ENCODE assay signal across 35 cellular contexts in the genomic region with DNA sequence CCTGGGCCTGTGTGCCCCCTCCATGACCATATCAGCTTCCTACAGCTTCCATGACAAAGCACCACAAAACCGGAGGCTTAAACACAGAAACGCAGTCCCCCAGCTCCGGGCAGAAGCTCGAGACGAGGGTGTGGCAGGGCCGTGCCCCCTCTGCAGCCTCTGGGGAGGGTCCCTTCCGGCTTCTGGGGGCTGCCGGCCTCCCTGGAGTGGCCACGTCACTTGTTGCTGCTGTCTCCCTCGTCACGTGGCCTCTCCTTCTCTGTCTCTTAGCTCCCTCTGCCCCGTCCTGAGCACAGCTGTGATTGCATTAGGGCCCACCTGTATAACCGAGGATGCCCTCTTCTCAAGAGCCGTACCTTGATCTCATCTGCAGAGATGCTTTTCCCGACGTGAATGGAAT.
"Had no signal": no experiment of that assay in that cellular context is flagged by ENCODE, and none has a peak within 500 bp of the region (broad histone marks: within the 10 kb centered on the region; RNA-seq: fewer than 3 reads in every experiment).

No MANE protein-coding gene starts in this region.

- H3K27ac ChIP-seq: adrenal gland, body of pancreas, brain microvascular endothelial cell, breast epithelium, WERI-Rb-1 had no signal

- H3K4me1 Mint-ChIP-seq: activated CD4-positive, alpha-beta T cell treated with anti-CD3 and anti-CD28 coated beads for 36 hours; activated naive CD8-positive, alpha-beta T cell treated with anti-CD3 and anti-CD28 coated beads for 36 hours; activated T-helper 17 cell treated with anti-CD3 and anti-CD28 coated beads, Interleukin-2, amount 50 U/mL, for 72 hours had no signal

- FAIRE-seq: astrocyte, colon had no signal

- H3K27me3 Mint-ChIP-seq: activated CD4-positive, alpha-beta memory T cell treated with anti-CD3 and anti-CD28 coated beads for 36 hours; activated CD8-positive, alpha-beta T cell treated with anti-CD3 and anti-CD28 coated beads for 36 hours had no signal

- DNase-seq: activated CD4-positive, alpha-beta memory T cell treated with anti-CD3 and anti-CD28 coated beads for 36 hours; activated CD4-positive, alpha-beta T cell treated with anti-CD3 and anti-CD28 coated beads for 1 hour; activated CD4-positive, alpha-beta T cell treated with anti-CD3 and anti-CD28 coated beads for 36 hours; activated CD4-positive, alpha-beta T cell treated with anti-CD3 and anti-CD28 coated beads for 48 hours; activated CD4-positive, alpha-beta T cell treated with anti-CD3 and anti-CD28 coated beads, Interleukin-2, amount 50 U/mL, for 1 hour; activated CD4-positive, alpha-beta T cell treated with anti-CD3 and anti-CD28 coated beads, Interleukin-2, amount 50 U/mL, for 4 hours; activated CD4-positive, CD25-positive, alpha-beta regulatory T cell; activated CD8-positive, alpha-beta memory T cell treated with anti-CD3 and anti-CD28 coated beads, Interleukin-2, amount 50 U/mL, for 4 hours; activated CD8-positive, alpha-beta T cell treated with anti-CD3 and anti-CD28 coated beads for 36 hours; activated effector memory CD4-positive, alpha-beta T cell treated with anti-CD3 and anti-CD28 coated beads, Interleukin-2, amount 50 U/mL, for 16 hours; activated gamma-delta T cell treated with Interleukin-2 at 50 U/mL for 16 hours; activated naive CD4-positive, alpha-beta T cell; activated naive CD4-positive, alpha-beta T cell treated with anti-CD3 and anti-CD28 coated beads for 36 hours; activated naive CD4-positive, alpha-beta T cell treated with anti-CD3 and anti-CD28 coated beads, Interleukin-2, amount 50 U/mL, for 16 hours; activated naive CD8-positive, alpha-beta T cell treated with anti-CD3 and anti-CD28 coated beads for 36 hours; activated T-cell treated with anti-CD3 and anti-CD28 coated beads for 4 hours; activated T-cell treated with anti-CD3 and anti-CD28 coated beads, Interleukin-2, amount 50 U/mL, for 1 hour; activated T-cell treated with anti-CD3 and anti-CD28 coated beads, Interleukin-2, amount 50 U/mL, for 4 hours; activated T-cell treated with anti-CD3 and anti-CD28 coated beads, Interleukin-2, amount 50 U/mL, for 72 hours; adrenal gland; amniotic stem cell; aorta; body of pancreas; brain microvascular endothelial cell; central memory CD4-positive, alpha-beta T cell; T-helper 17 cell; WERI-Rb-1 had no signal

- H3K9me3 ChIP-seq: adrenal gland, body of pancreas, breast epithelium had no signal

- H3K4me1 ChIP-seq: adrenal gland, body of pancreas, breast epithelium had no signal

- H3K27ac Mint-ChIP-seq: activated CD4-positive, alpha-beta memory T cell treated with anti-CD3 and anti-CD28 coated beads for 36 hours; activated CD4-positive, alpha-beta T cell treated with anti-CD3 and anti-CD28 coated beads for 36 hours; activated CD8-positive, alpha-beta T cell treated with anti-CD3 and anti-CD28 coated beads for 36 hours; activated naive CD4-positive, alpha-beta T cell treated with anti-CD3 and anti-CD28 coated beads for 36 hours; activated naive CD4-positive, alpha-beta T cell treated with anti-CD3 and anti-CD28 coated beads, Interleukin-2, amount 50 U/mL, for 72 hours; activated naive CD8-positive, alpha-beta T cell treated with anti-CD3 and anti-CD28 coated beads for 36 hours; activated T-cell treated with anti-CD3 and anti-CD28 coated beads, Interleukin-2, amount 50 U/mL, for 72 hours; activated T-helper 1 cell treated with anti-CD3 and anti-CD28 coated beads, Interleukin-12 subunit alpha, Interleukin-12 subunit beta, Interleukin-2, Interleukin-4 antibody, amounts not matched to agents 30 ng/mL and 10 ng/mL and 1 ng/mL, durations not matched to agents 14 hours and 24 hours and 36 hours; activated T-helper 17 cell treated with anti-CD3 and anti-CD28 coated beads, Interleukin-2, amount 50 U/mL, for 72 hours; T-helper 17 cell; WTC11 had no signal

- H3K36me3 Mint-ChIP-seq: activated CD4-positive, alpha-beta memory T cell treated with anti-CD3 and anti-CD28 coated beads for 36 hours; activated naive CD4-positive, alpha-beta T cell treated with anti-CD3 and anti-CD28 coated beads, Interleukin-2, amount 50 U/mL, for 72 hours; activated naive CD8-positive, alpha-beta T cell treated with anti-CD3 and anti-CD28 coated beads for 36 hours; WTC11 had no signal

- H3K36me3 ChIP-seq: adrenal gland, brain microvascular endothelial cell, breast epithelium, WERI-Rb-1 had no signal

- H3K4me3 ChIP-seq: adrenal gland, body of pancreas, breast epithelium had no signal

- H3K9me3 Mint-ChIP-seq: activated CD4-positive, alpha-beta memory T cell treated with anti-CD3 and anti-CD28 coated beads for 36 hours; activated CD8-positive, alpha-beta T cell treated with anti-CD3 and anti-CD28 coated beads for 36 hours; activated naive CD4-positive, alpha-beta T cell treated with anti-CD3 and anti-CD28 coated beads for 36 hours; activated naive CD4-positive, alpha-beta T cell treated with anti-CD3 and anti-CD28 coated beads, Interleukin-2, amount 50 U/mL, for 72 hours; activated naive CD8-positive, alpha-beta T cell treated with anti-CD3 and anti-CD28 coated beads for 36 hours; activated T-cell treated with anti-CD3 and anti-CD28 coated beads, Interleukin-2, amount 50 U/mL, for 4 hours; activated T-cell treated with anti-CD3 and anti-CD28 coated beads, Interleukin-2, amount 50 U/mL, for 72 hours; activated T-helper 1 cell treated with anti-CD3 and anti-CD28 coated beads, Interleukin-12 subunit alpha, Interleukin-12 subunit beta, Interleukin-2, Interleukin-4 antibody, amounts not matched to agents 30 ng/mL and 10 ng/mL and 1 ng/mL, durations not matched to agents 14 hours and 24 hours and 36 hours; activated T-helper 17 cell treated with anti-CD3 and anti-CD28 coated beads, Interleukin-2, amount 50 U/mL, for 72 hours; WTC11 had no signal

- H3K27me3 ChIP-seq: adrenal gland, body of pancreas had no signal

- ATAC-seq: activated CD4-positive, alpha-beta T cell treated with anti-CD3 and anti-CD28 coated beads for 36 hours; activated CD4-positive, CD25-positive, alpha-beta regulatory T cell treated with anti-CD3 and anti-CD28 coated beads, Interleukin-2, amount 50 U/mL, for 24 hours; activated CD8-positive, alpha-beta T cell treated with anti-CD3 and anti-CD28 coated beads for 36 hours; activated naive CD4-positive, alpha-beta T cell treated with anti-CD3 and anti-CD28 coated beads, Interleukin-2, amount 50 U/mL, for 72 hours; activated T-cell treated with anti-CD3 and anti-CD28 coated beads, Interleukin-2, amount 50 U/mL, for 4 hours; activated T-cell treated with anti-CD3 and anti-CD28 coated beads, Interleukin-2, amount 50 U/mL, for 72 hours; activated T-helper 17 cell treated with anti-CD3 and anti-CD28 coated beads, Interleukin-2, amount 50 U/mL, for 72 hours; body of pancreas; T-helper 17 cell; WTC11 had no signal

- H3K4me3 Mint-ChIP-seq: activated CD4-positive, alpha-beta memory T cell treated with anti-CD3 and anti-CD28 coated beads for 36 hours; activated CD4-positive, alpha-beta T cell treated with anti-CD3 and anti-CD28 coated beads for 36 hours; activated CD8-positive, alpha-beta T cell treated with anti-CD3 and anti-CD28 coated beads for 36 hours; activated naive CD4-positive, alpha-beta T cell treated with anti-CD3 and anti-CD28 coated beads for 36 hours; activated naive CD8-positive, alpha-beta T cell treated with anti-CD3 and anti-CD28 coated beads for 36 hours; activated T-cell treated with anti-CD3 and anti-CD28 coated beads, Interleukin-2, amount 50 U/mL, for 4 hours; activated T-cell treated with anti-CD3 and anti-CD28 coated beads, Interleukin-2, amount 50 U/mL, for 72 hours; activated T-helper 1 cell treated with anti-CD3 and anti-CD28 coated beads, Interleukin-12 subunit alpha, Interleukin-12 subunit beta, Interleukin-2, Interleukin-4 antibody, amounts not matched to agents 30 ng/mL and 10 ng/mL and 1 ng/mL, durations not matched to agents 14 hours and 24 hours and 36 hours; activated T-helper 17 cell treated with anti-CD3 and anti-CD28 coated beads, Interleukin-2, amount 50 U/mL, for 72 hours; T-helper 17 cell; WTC11 had no signal
